9 cellular contexts compared by ENCODE assay signal in the genomic region with DNA sequence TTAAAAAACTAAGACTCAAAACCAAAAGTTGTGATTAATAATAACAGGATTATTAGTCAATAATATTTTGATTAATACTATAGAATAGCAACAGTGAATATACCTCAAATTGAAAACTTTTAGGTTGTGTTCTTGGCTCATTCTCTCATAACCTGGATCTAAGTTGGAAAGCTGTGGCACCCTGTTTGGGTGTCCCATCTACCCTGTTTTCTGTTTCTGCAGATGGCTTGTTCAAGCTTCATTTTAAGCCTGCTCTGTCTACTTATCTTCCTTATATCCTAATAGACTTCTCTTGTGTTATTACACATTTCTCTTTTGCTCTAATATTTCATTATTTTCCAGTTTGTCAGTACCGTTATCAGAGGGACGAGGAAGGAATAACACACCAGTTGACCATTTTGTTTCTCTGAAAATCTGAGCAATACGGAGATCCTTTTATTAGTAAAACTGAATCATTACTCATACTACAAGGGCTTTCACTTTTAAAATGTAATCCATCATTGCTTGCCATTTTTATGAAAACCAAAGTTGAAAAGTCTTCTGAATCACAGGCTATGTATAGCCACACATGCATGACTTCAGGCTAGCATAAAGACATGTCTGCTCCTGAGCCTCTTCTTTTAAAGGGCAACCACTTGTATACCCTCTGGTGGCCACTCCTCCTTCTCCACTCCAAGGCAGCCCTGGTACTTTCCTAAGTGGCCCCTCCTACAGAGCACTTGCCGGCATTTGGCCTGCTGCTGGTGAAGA. TPM values are rescaled to one million over a fixed set of nuclear protein-coding genes. Genes with fewer than 3 reads are reported as not detected.
DNase-seq lines count a peak whose midpoint lies in the region; ATAC-seq lines count a peak whose summit lies in the region.
"Had no signal": no experiment of that assay in that cellular context is flagged by ENCODE, and none has a peak within 500 bp of the region (broad histone marks: within the 10 kb centered on the region; RNA-seq: fewer than 3 reads in every experiment).

No MANE protein-coding gene starts in this region.

- DNase-seq in CD8-positive, alpha-beta memory T cell = no peak
- peak; percentile 12 for DNase-seq in NCI-H2227 (lab: John Stamatoyannopoulos, UW; ENCODE audit: unreplicated experiment)
- DNase-seq in foreskin melanocyte = peak; percentile 77
- DNase-seq in NK-92 treated with Interleukin-12 subunit alpha and Interleukin-12 subunit beta, amount 100 ng/mL, for 24 hours (lab: John Stamatoyannopoulos, UW) = no peak
- DNase-seq in HT-29 (ENCODE audit: low spot score) = no peak
- DNase-seq in ecto neural progenitor cell (ENCODE audit: low spot score) = no peak
- DNase-seq in T-helper 2 cell treated with Interferon-gamma antibody and Interleukin-4, amounts not matched to agents 5 μg/mL and 100 μg/mL, for 36 hours (ENCODE audit: low spot score) = no peak

- CTCF ChIA-PET in CD8-positive, alpha-beta memory T cell (lab: Charles Lee) = no interaction called here

- H3K36me3 ChIP-seq in CD8-positive, alpha-beta memory T cell (ENCODE audit: insufficient read depth, low read length) = peaks cover 25% of the 10 kb centered on the region

- no peaks in the 10 kb centered on the region for H3K4me1 ChIP-seq in CD8-positive, alpha-beta memory T cell (ENCODE audit: insufficient read depth, low read length)

- H3K27ac ChIP-seq in CD8-positive, alpha-beta memory T cell (ENCODE audit: low read depth, low read length) = peak overlapping the region; percentile 34
- H3K27ac ChIP-seq: VCaP had no signal

- H3K4me3 Mint-ChIP-seq in CD8-positive, alpha-beta memory T cell = no peak overlapping the region
- no peak overlapping the region for H3K4me3 Mint-ChIP-seq in T-helper 2 cell treated with Interferon-gamma antibody and Interleukin-4, amounts not matched to agents 5 μg/mL and 100 μg/mL, for 36 hours

- H3K9me3 Mint-ChIP-seq in CD8-positive, alpha-beta memory T cell = no peaks in the 10 kb centered on the region
- no peaks in the 10 kb centered on the region for H3K9me3 Mint-ChIP-seq in T-helper 2 cell treated with Interferon-gamma antibody and Interleukin-4, amounts not matched to agents 5 μg/mL and 100 μg/mL, for 36 hours

- H3K36me3 Mint-ChIP-seq in CD8-positive, alpha-beta memory T cell = peaks cover 0 to 64% (median 11%) of the 10 kb centered on the region in 3 donors
- peaks cover 20% of the 10 kb centered on the region for H3K36me3 Mint-ChIP-seq in T-helper 2 cell treated with Interferon-gamma antibody and Interleukin-4, amounts not matched to agents 5 μg/mL and 100 μg/mL, for 36 hours (ENCODE audit: low read depth)

- no peaks in the 10 kb centered on the region for H3K9me3 ChIP-seq in CD8-positive, alpha-beta memory T cell (ENCODE audit: low read length)

- H3K27me3 Mint-ChIP-seq in CD8-positive, alpha-beta memory T cell = no peaks in the 10 kb centered on the region
- no peaks in the 10 kb centered on the region for H3K27me3 Mint-ChIP-seq in T-helper 2 cell treated with Interferon-gamma antibody and Interleukin-4, amounts not matched to agents 5 μg/mL and 100 μg/mL, for 36 hours (ENCODE audit: low read depth)

- peak; percentile 64 for ATAC-seq in GM21381 (IDR thresholded peaks at IDR 0.05; ENCODE audit: unreplicated experiment)

- peak overlapping the region in 2 of 8 donors; percentile 1 to 66 for H3K27ac Mint-ChIP-seq in CD8-positive, alpha-beta memory T cell
- H3K27ac Mint-ChIP-seq in T-helper 2 cell treated with Interferon-gamma antibody and Interleukin-4, amounts not matched to agents 5 μg/mL and 100 μg/mL, for 36 hours = no peak overlapping the region

- H3K4me1 Mint-ChIP-seq in CD8-positive, alpha-beta memory T cell = no peaks in the 10 kb centered on the region
- peaks cover 4% of the 10 kb centered on the region for H3K4me1 Mint-ChIP-seq in T-helper 2 cell treated with Interferon-gamma antibody and Interleukin-4, amounts not matched to agents 5 μg/mL and 100 μg/mL, for 36 hours (ENCODE audit: low read depth)

- no peak overlapping the region for H3K4me3 ChIP-seq in CD8-positive, alpha-beta memory T cell (ENCODE audit: low read length)

- no peaks in the 10 kb centered on the region for H3K27me3 ChIP-seq in CD8-positive, alpha-beta memory T cell (ENCODE audit: insufficient read depth, low read length, poor library complexity, severe bottlenecking)

- POLR2A ChIA-PET in CD8-positive, alpha-beta memory T cell (lab: Charles Lee) = no interaction called here

RNA-seq across cellular contexts. Expression of a gene that starts 22.3 kb away (rescaled TPM):
- 10 to 100 TPM; 35.8 to 36.5 TPM for total RNA-seq in CD8-positive, alpha-beta memory T cell
- 34.5 TPM for polyA plus RNA-seq in CD8-positive, alpha-beta memory T cell
- total RNA-seq in HT-29 (2014; rRNA removed; shearing (Covaris generic)) = 18.2 and 20.1 TPM in 2 replicates

RNA-seq across cellular contexts. Expression of a gene that starts 22.4 kb away (rescaled TPM):
- 10 to 100 TPM; 26.7 to 27.5 TPM for total RNA-seq in CD8-positive, alpha-beta memory T cell
- 49.9 TPM for polyA plus RNA-seq in CD8-positive, alpha-beta memory T cell
- total RNA-seq in HT-29 (2014; rRNA removed; shearing (Covaris generic)) = 7.1 and 8.1 TPM in 2 replicates

RNA-seq across cellular contexts. Expression of a gene that starts 50.3 kb away (rescaled TPM):
- total RNA-seq in CD8-positive, alpha-beta memory T cell = 1 to 10 TPM; 7.4 to 8.3 TPM
- polyA plus RNA-seq in CD8-positive, alpha-beta memory T cell = 2.0 TPM
- 8.5 and 8.9 TPM in 2 replicates for total RNA-seq in HT-29 (2014; rRNA removed; shearing (Covaris generic))

Comparison
In these comparisons a context has a peak if more than half of its experiments do, and no peak if none do; other contexts are left out.
1. DNase-seq: peak in NCI-H2227 (single experiment) and foreskin melanocyte (single experiment); none in CD8-positive, alpha-beta memory T cell (0 of 5), NK-92 treated with Interleukin-12 subunit alpha and Interleukin-12 subunit beta, amount 100 ng/mL, for 24 hours (single experiment), HT-29 (single experiment), ecto neural progenitor cell (single experiment) and T-helper 2 cell treated with Interferon-gamma antibody and Interleukin-4, amounts not matched to agents 5 μg/mL and 100 μg/mL, for 36 hours (single experiment).